ENCODE assay signal across 8 cellular contexts in genomic region chr18:79791141-79791972, GRCh38. TPM values are rescaled to one million over a fixed set of nuclear protein-coding genes. Genes with fewer than 3 reads are reported as not detected.
DNase-seq lines count a peak whose midpoint lies in the region; ATAC-seq, FAIRE-seq and TF ChIP-seq lines count a peak whose summit lies in the region.

No MANE protein-coding gene starts in this region.

- FAIRE-seq in bronchial epithelial cell (lab: Jason Lieb, UNC) = peak; percentile 96

- H3K36me3 ChIP-seq in bronchial epithelial cell (ENCODE audit: control insufficient read depth, insufficient read depth, low read length) = no peaks in the 10 kb centered on the region

- no peak for TF ChIP-seq CTCF in bronchial epithelial cell (IDR thresholded peaks at IDR 0.05; ENCODE audit: insufficient read depth, low read length, severe bottlenecking)

- peaks cover 6% of the 10 kb centered on the region for H3K27me3 ChIP-seq in bronchial epithelial cell (ENCODE audit: control insufficient read depth, insufficient read depth, low read length)

- DNase-seq in CD1c-positive myeloid dendritic cell (ENCODE audit: extremely low spot score) (peak; percentile 70), NCI-H146 treated with DMSO at 0.1 percent for 48 hours (lab: John Stamatoyannopoulos, UW; ENCODE audit: unreplicated experiment) (peak; percentile 34), bronchial epithelial cell (ENCODE audit: low read depth) (peak; percentile 91), myocyte (ENCODE audit: low read depth) (peak; percentile 79), NCI-H187 treated with DMSO at 0.1 percent for 48 hours (lab: John Stamatoyannopoulos, UW) (no peak)
- DNase-seq in activated CD8-positive, alpha-beta memory T cell treated with anti-CD3 and anti-CD28 coated beads for 24 hours = no peak

- ATAC-seq in HG03457 (IDR thresholded peaks at IDR 0.05; ENCODE audit: unreplicated experiment) (no peak), GM21723 (IDR thresholded peaks at IDR 0.05; ENCODE audit: unreplicated experiment) (no peak)

- H3K4me3 ChIP-seq in bronchial epithelial cell (ENCODE audit: low read depth, low read length) = no peak overlapping the region

RNA-seq across cellular contexts. Expression of gene KCNG2, which starts 6.4 kb away (rescaled TPM):
- total RNA-seq in bronchial epithelial cell = not detected in 2 replicates
- 0.08 and 0.42 TPM in 2 replicates for total RNA-seq in myocyte
- polyA plus RNA-seq in myocyte (2012) = 0.15 TPM

Comparison
In these comparisons a context has a peak if more than half of its experiments do, and no peak if none do; other contexts are left out.
1. DNase-seq: peak in CD1c-positive myeloid dendritic cell (single experiment), NCI-H146 treated with DMSO at 0.1 percent for 48 hours (single experiment), bronchial epithelial cell (single experiment) and myocyte (single experiment); none in activated CD8-positive, alpha-beta memory T cell treated with anti-CD3 and anti-CD28 coated beads for 24 hours (single experiment) and NCI-H187 treated with DMSO at 0.1 percent for 48 hours (single experiment).